ENCODE assay signal across 9 cellular contexts in genomic region chr3:136070953-136071949, GRCh38.
DNase-seq lines count a peak whose midpoint lies in the region; ATAC-seq and TF ChIP-seq lines count a peak whose summit lies in the region.
"Had no signal": no experiment of that assay in that cellular context is flagged by ENCODE, and none has a peak within 500 bp of the region (broad histone marks: within the 10 kb centered on the region; RNA-seq: fewer than 3 reads in every experiment).

No MANE protein-coding gene starts in this region.

- H3K9me3 ChIP-seq in neural cell (ENCODE audit: low read length), result no peaks in the 10 kb centered on the region

- no peaks in the 10 kb centered on the region for H3K9me3 Mint-ChIP-seq in dendritic cell treated with granulocyte-macrophage colony-stimulating factor and Interleukin-4, amounts not matched to agents 40 ng/mL and 50 ng/mL, for 4 days
- H3K9me3 Mint-ChIP-seq in activated naive CD4-positive, alpha-beta T cell treated with anti-CD3 and anti-CD28 coated beads, Interleukin-2, amount 10 ng/mL, durations not matched to agents 7 days and 5 days, result no peaks in the 10 kb centered on the region
- H3K9me3 Mint-ChIP-seq: IgD-negative memory B cell had no signal

- no peaks in the 10 kb centered on the region for H3K27me3 ChIP-seq in neural cell (ENCODE audit: insufficient read depth, low read depth, low read length)

- TF ChIP-seq CTCF in NB4 (IDR thresholded peaks at IDR 0.05; ENCODE audit: low read depth, low read length) (no peak), neural cell (IDR thresholded peaks at IDR 0.05; ENCODE audit: poor library complexity, severe bottlenecking) (peak; percentile 44)

- H3K4me3 ChIP-seq in NB4 (ENCODE audit: low read depth, low read length) (no peak overlapping the region), neural cell (ENCODE audit: low read length) (no peak overlapping the region)

- no peak for TF ChIP-seq POLR2A in NB4 (IDR thresholded peaks at IDR 0.05; ENCODE audit: extremely low read depth, insufficient read length)

- no peaks in the 10 kb centered on the region for H3K36me3 Mint-ChIP-seq in dendritic cell treated with granulocyte-macrophage colony-stimulating factor and Interleukin-4, amounts not matched to agents 40 ng/mL and 50 ng/mL, for 4 days (ENCODE audit: low read depth)
- H3K36me3 Mint-ChIP-seq in activated naive CD4-positive, alpha-beta T cell treated with anti-CD3 and anti-CD28 coated beads, Interleukin-2, amount 10 ng/mL, durations not matched to agents 7 days and 5 days, result no peaks in the 10 kb centered on the region
- H3K36me3 Mint-ChIP-seq: IgD-negative memory B cell had no signal

- H3K27ac Mint-ChIP-seq in dendritic cell treated with granulocyte-macrophage colony-stimulating factor and Interleukin-4, amounts not matched to agents 40 ng/mL and 50 ng/mL, for 4 days, result peak overlapping the region; percentile 65
- no peak overlapping the region for H3K27ac Mint-ChIP-seq in activated naive CD4-positive, alpha-beta T cell treated with anti-CD3 and anti-CD28 coated beads, Interleukin-2, amount 10 ng/mL, durations not matched to agents 7 days and 5 days
- H3K27ac Mint-ChIP-seq: IgD-negative memory B cell had no signal

- TF ChIP-seq EP300 in neural cell (conservative IDR thresholded peaks at IDR 0.05; ENCODE audit: poor library complexity, severe bottlenecking), result no peak

- H4K20me1 ChIP-seq in neural cell (ENCODE audit: insufficient read depth), result no peaks in the 10 kb centered on the region

- peak; percentile 42 for TF ChIP-seq RAD21 in neural cell (conservative IDR thresholded peaks at IDR 0.05)

- H3K27me3 Mint-ChIP-seq in dendritic cell treated with granulocyte-macrophage colony-stimulating factor and Interleukin-4, amounts not matched to agents 40 ng/mL and 50 ng/mL, for 4 days, result no peaks in the 10 kb centered on the region
- H3K27me3 Mint-ChIP-seq in activated naive CD4-positive, alpha-beta T cell treated with anti-CD3 and anti-CD28 coated beads, Interleukin-2, amount 10 ng/mL, durations not matched to agents 7 days and 5 days, result peaks cover 4% of the 10 kb centered on the region

- no peak overlapping the region for H3K4me2 ChIP-seq in neural cell (ENCODE audit: low read length)

- no peak for ATAC-seq in GM21825 (IDR thresholded peaks at IDR 0.05; ENCODE audit: unreplicated experiment)
- ATAC-seq in HG02870 (IDR thresholded peaks at IDR 0.05; ENCODE audit: unreplicated experiment), result no peak

- DNase-seq in DMS79 (lab: John Stamatoyannopoulos, UW), result peak; percentile 3
- DNase-seq in NB4 (ENCODE audit: low read depth), result peak; percentile 20
- no peak for DNase-seq in activated CD4-positive, alpha-beta T cell treated with anti-CD3 and anti-CD28 coated beads, Interleukin-2, amount 50 U/mL, for 48 hours
- no peak for DNase-seq in activated naive CD4-positive, alpha-beta T cell treated with anti-CD3 and anti-CD28 coated beads, Interleukin-2, amount 10 ng/mL, durations not matched to agents 7 days and 5 days

- H3K27ac ChIP-seq in neural cell (ENCODE audit: low read length), result no peak overlapping the region

- no peak overlapping the region for H2AFZ ChIP-seq in neural cell (ENCODE audit: low read depth, low read length)

- peaks cover 25% of the 10 kb centered on the region for H3K4me1 Mint-ChIP-seq in dendritic cell treated with granulocyte-macrophage colony-stimulating factor and Interleukin-4, amounts not matched to agents 40 ng/mL and 50 ng/mL, for 4 days (ENCODE audit: low read depth)
- peaks cover 2% of the 10 kb centered on the region for H3K4me1 Mint-ChIP-seq in activated naive CD4-positive, alpha-beta T cell treated with anti-CD3 and anti-CD28 coated beads, Interleukin-2, amount 10 ng/mL, durations not matched to agents 7 days and 5 days
- H3K4me1 Mint-ChIP-seq: IgD-negative memory B cell had no signal

- H3K79me2 ChIP-seq in neural cell (replicated peaks; ENCODE audit: insufficient read depth, low read length), result no peaks in the 10 kb centered on the region

- no peaks in the 10 kb centered on the region for H3K9me2 ChIP-seq in neural cell (ENCODE audit: insufficient read depth, low read length)

- intact Hi-C loops in dendritic cell treated with granulocyte-macrophage colony-stimulating factor and Interleukin-4, amounts not matched to agents 40 ng/mL and 50 ng/mL, for 4 days (cut with micrococcal nuclease), result loop anchor here (10.0 kb wide), 5 partner anchors 124 to 1904 kb away; partner anchors contain the start of gene MSL2

- H3K36me3 ChIP-seq in neural cell (ENCODE audit: insufficient read depth, low read length), result no peaks in the 10 kb centered on the region

- CTCF ChIA-PET in activated naive CD4-positive, alpha-beta T cell treated with anti-CD3 and anti-CD28 coated beads, Interleukin-2, amount 10 ng/mL, durations not matched to agents 7 days and 5 days (lab: Charles Lee), result interaction anchor here (0.7 to 3.5 kb wide), 9 partner anchors 8 to 1875 kb away, joined by 3 to 16 read pairs (median 3); partner anchors contain the start of gene STAG1

- no peak overlapping the region for H3K9ac ChIP-seq in neural cell (ENCODE audit: low read length)

- H3F3A ChIP-seq in neural cell (ENCODE audit: insufficient read depth, low read length, poor library complexity, severe bottlenecking), result no peaks in the 10 kb centered on the region

- H3K4me3 Mint-ChIP-seq in dendritic cell treated with granulocyte-macrophage colony-stimulating factor and Interleukin-4, amounts not matched to agents 40 ng/mL and 50 ng/mL, for 4 days, result peak overlapping the region; percentile 11
- H3K4me3 Mint-ChIP-seq in activated naive CD4-positive, alpha-beta T cell treated with anti-CD3 and anti-CD28 coated beads, Interleukin-2, amount 10 ng/mL, durations not matched to agents 7 days and 5 days, result no peak overlapping the region
- H3K4me3 Mint-ChIP-seq: IgD-negative memory B cell had no signal

TF ChIP-seq in neural cell, 6 proteins besides CTCF, POLR2A, EP300 and RAD21:
- no peak for TF ChIP-seq TAF1 (IDR thresholded peaks at IDR 0.05; ENCODE audit: low read depth)
- TF ChIP-seq EZH2 (IDR thresholded peaks at IDR 0.05; ENCODE audit: borderline replicate concordance, insufficient read depth, low read length, poor library complexity, severe bottlenecking), result no peak
- TF ChIP-seq SMC3 (conservative IDR thresholded peaks at IDR 0.05; ENCODE audit: poor library complexity), result peak; percentile 19

Comparison
In these comparisons a context has a peak if more than half of its experiments do, and no peak if none do; other contexts are left out.
1. DNase-seq: peak in DMS79 (single experiment) and NB4 (single experiment); none in activated CD4-positive, alpha-beta T cell treated with anti-CD3 and anti-CD28 coated beads, Interleukin-2, amount 50 U/mL, for 48 hours (0 of 2) and activated naive CD4-positive, alpha-beta T cell treated with anti-CD3 and anti-CD28 coated beads, Interleukin-2, amount 10 ng/mL, durations not matched to agents 7 days and 5 days (single experiment).